In the genomic region with DNA sequence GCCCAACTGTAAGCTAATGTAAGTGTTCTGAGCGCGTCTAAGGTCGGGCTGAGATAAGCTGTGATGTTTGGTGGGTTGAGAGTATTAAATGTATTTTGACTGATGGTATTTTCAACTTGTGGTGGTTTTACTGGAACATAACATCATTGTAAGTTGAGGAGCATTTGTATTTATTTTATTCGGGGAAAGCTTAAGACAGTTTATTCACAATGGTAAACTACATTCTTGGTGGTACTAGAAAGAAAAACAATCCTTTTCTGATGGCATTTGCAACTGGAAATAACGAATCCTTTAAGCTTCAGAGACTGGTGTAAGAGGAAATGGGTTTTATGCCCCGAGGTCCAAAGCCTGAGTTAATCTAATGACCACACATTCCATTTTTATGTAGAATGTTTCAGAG, we compare ENCODE assay signal across 1 cellular context.
TF ChIP-seq lines count a peak whose summit lies in the region.

No MANE protein-coding gene starts in this region.

TF ChIP-seq in GM23338, 12 proteins besides CTCF, POLR2A, EP300 and RAD21 (continued from another document):
- TF ChIP-seq, protein P1, sequence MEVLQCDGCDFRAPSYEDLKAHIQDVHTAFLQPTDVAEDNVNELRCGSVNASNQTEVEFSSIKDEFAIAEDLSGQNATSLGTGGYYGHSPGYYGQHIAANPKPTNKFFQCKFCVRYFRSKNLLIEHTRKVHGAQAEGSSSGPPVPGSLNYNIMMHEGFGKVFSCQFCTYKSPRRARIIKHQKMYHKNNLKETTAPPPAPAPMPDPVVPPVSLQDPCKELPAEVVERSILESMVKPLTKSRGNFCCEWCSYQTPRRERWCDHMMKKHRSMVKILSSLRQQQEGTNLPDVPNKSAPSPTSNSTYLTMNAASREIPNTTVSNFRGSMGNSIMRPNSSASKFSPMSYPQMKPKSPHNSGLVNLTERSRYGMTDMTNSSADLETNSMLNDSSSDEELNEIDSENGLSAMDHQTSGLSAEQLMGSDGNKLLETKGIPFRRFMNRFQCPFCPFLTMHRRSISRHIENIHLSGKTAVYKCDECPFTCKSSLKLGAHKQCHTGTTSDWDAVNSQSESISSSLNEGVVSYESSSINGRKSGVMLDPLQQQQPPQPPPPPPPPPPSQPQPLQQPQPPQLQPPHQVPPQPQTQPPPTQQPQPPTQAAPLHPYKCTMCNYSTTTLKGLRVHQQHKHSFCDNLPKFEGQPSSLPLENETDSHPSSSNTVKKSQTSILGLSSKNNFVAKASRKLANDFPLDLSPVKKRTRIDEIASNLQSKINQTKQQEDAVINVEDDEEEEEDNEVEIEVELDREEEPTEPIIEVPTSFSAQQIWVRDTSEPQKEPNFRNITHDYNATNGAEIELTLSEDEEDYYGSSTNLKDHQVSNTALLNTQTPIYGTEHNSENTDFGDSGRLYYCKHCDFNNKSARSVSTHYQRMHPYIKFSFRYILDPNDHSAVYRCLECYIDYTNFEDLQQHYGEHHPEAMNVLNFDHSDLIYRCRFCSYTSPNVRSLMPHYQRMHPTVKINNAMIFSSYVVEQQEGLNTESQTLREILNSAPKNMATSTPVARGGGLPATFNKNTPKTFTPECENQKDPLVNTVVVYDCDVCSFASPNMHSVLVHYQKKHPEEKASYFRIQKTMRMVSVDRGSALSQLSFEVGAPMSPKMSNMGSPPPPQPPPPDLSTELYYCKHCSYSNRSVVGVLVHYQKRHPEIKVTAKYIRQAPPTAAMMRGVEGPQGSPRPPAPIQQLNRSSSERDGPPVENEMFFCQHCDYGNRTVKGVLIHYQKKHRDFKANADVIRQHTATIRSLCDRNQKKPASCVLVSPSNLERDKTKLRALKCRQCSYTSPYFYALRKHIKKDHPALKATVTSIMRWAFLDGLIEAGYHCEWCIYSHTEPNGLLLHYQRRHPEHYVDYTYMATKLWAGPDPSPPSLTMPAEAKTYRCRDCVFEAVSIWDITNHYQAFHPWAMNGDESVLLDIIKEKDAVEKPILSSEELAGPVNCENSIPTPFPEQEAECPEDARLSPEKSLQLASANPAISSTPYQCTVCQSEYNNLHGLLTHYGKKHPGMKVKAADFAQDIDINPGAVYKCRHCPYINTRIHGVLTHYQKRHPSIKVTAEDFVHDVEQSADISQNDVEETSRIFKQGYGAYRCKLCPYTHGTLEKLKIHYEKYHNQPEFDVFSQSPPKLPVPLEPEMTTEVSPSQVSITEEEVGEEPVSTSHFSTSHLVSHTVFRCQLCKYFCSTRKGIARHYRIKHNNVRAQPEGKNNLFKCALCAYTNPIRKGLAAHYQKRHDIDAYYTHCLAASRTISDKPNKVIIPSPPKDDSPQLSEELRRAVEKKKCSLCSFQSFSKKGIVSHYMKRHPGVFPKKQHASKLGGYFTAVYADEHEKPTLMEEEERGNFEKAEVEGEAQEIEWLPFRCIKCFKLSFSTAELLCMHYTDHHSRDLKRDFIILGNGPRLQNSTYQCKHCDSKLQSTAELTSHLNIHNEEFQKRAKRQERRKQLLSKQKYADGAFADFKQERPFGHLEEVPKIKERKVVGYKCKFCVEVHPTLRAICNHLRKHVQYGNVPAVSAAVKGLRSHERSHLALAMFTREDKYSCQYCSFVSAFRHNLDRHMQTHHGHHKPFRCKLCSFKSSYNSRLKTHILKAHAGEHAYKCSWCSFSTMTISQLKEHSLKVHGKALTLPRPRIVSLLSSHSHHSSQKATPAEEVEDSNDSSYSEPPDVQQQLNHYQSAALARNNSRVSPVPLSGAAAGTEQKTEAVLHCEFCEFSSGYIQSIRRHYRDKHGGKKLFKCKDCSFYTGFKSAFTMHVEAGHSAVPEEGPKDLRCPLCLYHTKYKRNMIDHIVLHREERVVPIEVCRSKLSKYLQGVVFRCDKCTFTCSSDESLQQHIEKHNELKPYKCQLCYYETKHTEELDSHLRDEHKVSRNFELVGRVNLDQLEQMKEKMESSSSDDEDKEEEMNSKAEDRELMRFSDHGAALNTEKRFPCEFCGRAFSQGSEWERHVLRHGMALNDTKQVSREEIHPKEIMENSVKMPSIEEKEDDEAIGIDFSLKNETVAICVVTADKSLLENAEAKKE (CRISPR knock-in tag; IDR thresholded peaks at IDR 0.05) = no peak
- TF ChIP-seq NANOG (IDR thresholded peaks at IDR 0.05; ENCODE audit: borderline replicate concordance) (no peak), ZNF114 (CRISPR knock-in tag; IDR thresholded peaks at IDR 0.05) (no peak), EZH2 (IDR thresholded peaks at IDR 0.05; ENCODE audit: low read depth, unreplicated experiment) (no peak), STAT1 (IDR thresholded peaks at IDR 0.05; ENCODE audit: unreplicated experiment) (no peak), CREB1 (CRISPR knock-in tag; IDR thresholded peaks at IDR 0.05; ENCODE audit: low read depth) (no peak), POLR2AphosphoS5 (IDR thresholded peaks at IDR 0.05; ENCODE audit: low read depth) (no peak), JUNB (IDR thresholded peaks at IDR 0.05; ENCODE audit: unreplicated experiment) (no peak)
